ENCODE assay signal across 8 cellular contexts in the genomic region with DNA sequence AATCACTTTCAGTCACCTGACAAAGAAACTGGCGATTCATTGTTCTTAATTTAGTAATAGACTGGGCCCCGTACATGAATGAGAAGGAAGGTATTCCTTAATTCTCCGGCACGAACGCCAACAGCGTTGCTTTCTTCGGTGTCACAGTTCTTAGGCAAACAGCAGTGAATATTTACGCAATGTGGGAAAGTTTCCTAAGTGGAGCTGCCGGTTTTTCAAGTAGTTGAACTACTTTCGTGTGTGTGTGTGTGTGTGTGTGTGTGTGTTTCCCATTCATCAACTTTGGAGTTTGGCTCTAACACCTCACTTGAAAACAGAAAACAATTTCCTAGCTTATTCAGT. TPM values are rescaled to one million over a fixed set of nuclear protein-coding genes. Genes with fewer than 3 reads are reported as not detected.
DNase-seq lines count a peak whose midpoint lies in the region; ATAC-seq and TF ChIP-seq lines count a peak whose summit lies in the region.

No MANE protein-coding gene starts in this region.

- TF ChIP-seq CTCF in C4-2B (conservative IDR thresholded peaks at IDR 0.05) (no peak), progenitor cell of endocrine pancreas (IDR thresholded peaks at IDR 0.05; ENCODE audit: unreplicated experiment) (no peak)

- H3K4me1 Mint-ChIP-seq in activated T-cell treated with anti-CD3 and anti-CD28 coated beads, Interleukin-2, amount 50 U/mL, for 72 hours (ENCODE audit: low read depth): peaks cover 9% of the 10 kb centered on the region
- peaks cover 7% of the 10 kb centered on the region for H3K4me1 Mint-ChIP-seq in progenitor cell of endocrine pancreas (ENCODE audit: low read depth)

- peaks cover 0 to 1% of the 10 kb centered on the region in 2 donors for H3K9me3 Mint-ChIP-seq in activated T-cell treated with anti-CD3 and anti-CD28 coated beads, Interleukin-2, amount 50 U/mL, for 72 hours
- peaks cover 3% of the 10 kb centered on the region for H3K9me3 Mint-ChIP-seq in progenitor cell of endocrine pancreas (ENCODE audit: low read depth)

- DNase-seq in activated T-cell treated with anti-CD3 and anti-CD28 coated beads, Interleukin-2, amount 50 U/mL, for 72 hours: no peak
- DNase-seq in glomerular visceral epithelial cell (ENCODE audit: extremely low spot score) (peak; percentile 42), progenitor cell of endocrine pancreas (ENCODE audit: low spot score, unreplicated experiment) (peak; percentile 51), ecto neural progenitor cell (ENCODE audit: low spot score) (no peak), inferior parietal cortex (ENCODE audit: extremely low spot score) (no peak)

- H3K27me3 Mint-ChIP-seq in activated T-cell treated with anti-CD3 and anti-CD28 coated beads, Interleukin-2, amount 50 U/mL, for 72 hours (ENCODE audit: low read depth): peaks cover 36% of the 10 kb centered on the region
- peaks cover 24% of the 10 kb centered on the region for H3K27me3 Mint-ChIP-seq in progenitor cell of endocrine pancreas

- peak overlapping the region; percentile 81 for H3K27ac ChIP-seq in C4-2B

- H3K36me3 Mint-ChIP-seq in activated T-cell treated with anti-CD3 and anti-CD28 coated beads, Interleukin-2, amount 50 U/mL, for 72 hours (ENCODE audit: insufficient read depth in 2 of 2): peaks cover 0 to 4% of the 10 kb centered on the region in 2 donors
- no peaks in the 10 kb centered on the region for H3K36me3 Mint-ChIP-seq in progenitor cell of endocrine pancreas (ENCODE audit: insufficient read depth)

- peak overlapping the region; percentile 100 for H3K27ac Mint-ChIP-seq in activated T-cell treated with anti-CD3 and anti-CD28 coated beads, Interleukin-2, amount 50 U/mL, for 72 hours
- peak overlapping the region; percentile 100 for H3K27ac Mint-ChIP-seq in progenitor cell of endocrine pancreas

- H3K4me3 Mint-ChIP-seq in activated T-cell treated with anti-CD3 and anti-CD28 coated beads, Interleukin-2, amount 50 U/mL, for 72 hours: peak overlapping the region; percentile 94 to 99
- peak overlapping the region; percentile 92 for H3K4me3 Mint-ChIP-seq in progenitor cell of endocrine pancreas (ENCODE audit: low read depth)

- peak; percentile 2 for ATAC-seq in HG03097 (IDR thresholded peaks at IDR 0.05; ENCODE audit: low FRiP score, unreplicated experiment)
- ATAC-seq in activated T-cell treated with anti-CD3 and anti-CD28 coated beads, Interleukin-2, amount 50 U/mL, for 72 hours (replicated peaks in 1 of 2): no peak
- no peak for ATAC-seq in HG02588 (IDR thresholded peaks at IDR 0.05; ENCODE audit: unreplicated experiment)

RNA-seq across cellular contexts. Expression of a gene that starts 0.7 kb away (rescaled TPM):
- total RNA-seq in activated T-cell treated with anti-CD3 and anti-CD28 coated beads, Interleukin-2, amount 50 U/mL, for 72 hours: 10 to 100 TPM; 10.2 to 14.9 TPM
- total RNA-seq in progenitor cell of endocrine pancreas: 23.2 and 23.5 TPM in 2 replicates

RNA-seq across cellular contexts. Expression of a gene that starts 55.4 kb away (rescaled TPM):
- under 1 TPM in 1 of 2 donors, not detected in 1; 0.07 TPM for total RNA-seq in activated T-cell treated with anti-CD3 and anti-CD28 coated beads, Interleukin-2, amount 50 U/mL, for 72 hours
- total RNA-seq in progenitor cell of endocrine pancreas: 0.07 and 0.10 TPM in 2 replicates

Comparison
In these comparisons a context has a peak if more than half of its experiments do, and no peak if none do; other contexts are left out.
1. DNase-seq: peak in glomerular visceral epithelial cell (single experiment) and progenitor cell of endocrine pancreas (single experiment); none in activated T-cell treated with anti-CD3 and anti-CD28 coated beads, Interleukin-2, amount 50 U/mL, for 72 hours (0 of 2), ecto neural progenitor cell (single experiment) and inferior parietal cortex (single experiment).